In the genomic region with DNA sequence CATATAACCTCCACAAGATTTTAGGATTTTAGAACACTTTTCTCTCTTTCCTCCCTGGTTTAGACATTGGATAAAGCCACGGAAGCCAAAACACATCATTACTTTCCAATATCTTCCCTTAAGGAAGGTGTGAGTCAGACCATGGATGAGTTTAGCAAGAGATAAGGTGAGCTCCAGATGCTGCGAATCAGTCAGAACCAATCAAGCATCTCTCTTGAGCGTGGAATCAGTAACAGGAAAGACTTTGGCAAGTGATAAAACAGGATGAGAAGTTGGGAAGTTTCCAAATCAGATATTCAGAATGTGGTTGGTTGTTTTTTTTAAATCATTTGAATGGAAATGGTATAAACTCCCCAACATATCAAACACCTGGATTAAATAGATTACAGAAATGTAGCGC, we compare ENCODE assay signal across 15 cellular contexts.
DNase-seq lines count a peak whose midpoint lies in the region; ATAC-seq and TF ChIP-seq lines count a peak whose summit lies in the region.
"Had no signal": no experiment of that assay in that cellular context is flagged by ENCODE, and none has a peak within 500 bp of the region (broad histone marks: within the 10 kb centered on the region; RNA-seq: fewer than 3 reads in every experiment).

No MANE protein-coding gene starts in this region.

- H3K4me1 ChIP-seq in left lung, result no peaks in the 10 kb centered on the region

- intact Hi-C loops in left lung (cut with DNase I), result no loop called here

- H3K27me3 ChIP-seq in left lung, result no peaks in the 10 kb centered on the region

- H3K36me3 ChIP-seq in left lung, result no peaks in the 10 kb centered on the region

- ATAC-seq in SK-N-SH treated with all-trans-retinoic acid at 6 μM for 48 hours, result no peak
- no peak for ATAC-seq in left lung
- ATAC-seq: HepG2, PC-3 had no signal

- H3K9me3 ChIP-seq in left lung, result no peaks in the 10 kb centered on the region

- H3K4me3 ChIP-seq in left lung, result no peak overlapping the region

- DNase-seq in dermis blood vessel endothelial cell, result peak; percentile 58
- peak; percentile 17 for DNase-seq in glomerular visceral epithelial cell (ENCODE audit: extremely low spot score)
- no peak for DNase-seq in NCI-H345 treated with DMSO at 0.1 percent for 48 hours (lab: John Stamatoyannopoulos, UW; ENCODE audit: unreplicated experiment)
- DNase-seq in SKM-1 (lab: John Stamatoyannopoulos, UW; ENCODE audit: unreplicated experiment), result no peak
- no peak for DNase-seq in left lung
- no peak for DNase-seq in cerebellar cortex (ENCODE audit: low spot score)
- DNase-seq: AML-193, DMS79, KBM-7, NCI-H1694 treated with DMSO at 0.1 percent for 48 hours, NCI-H2107, NCI-H524, PC-3 had no signal

- H3K27ac ChIP-seq in left lung, result no peak overlapping the region

- no peak for TF ChIP-seq CTCF in left lung (IDR thresholded peaks at IDR 0.05)

TF ChIP-seq in SK-N-SH treated with all-trans-retinoic acid at 6 μM for 48 hours, 23 proteins besides CTCF, POLR2A, EP300 and RAD21:
- TF ChIP-seq CREB5 (CRISPR knock-in tag; IDR thresholded peaks at IDR 0.05; ENCODE audit: low read depth) (no peak), TCF4 (CRISPR knock-in tag; IDR thresholded peaks at IDR 0.05; ENCODE audit: borderline replicate concordance) (peak; percentile 28; the same call in 1 of the 2 replicates)

Comparison
In these comparisons a context has a peak if more than half of its experiments do, and no peak if none do; other contexts are left out.
1. DNase-seq: peak in dermis blood vessel endothelial cell (single experiment) and glomerular visceral epithelial cell (single experiment); none in NCI-H345 treated with DMSO at 0.1 percent for 48 hours (single experiment), SKM-1 (single experiment), left lung (0 of 2) and cerebellar cortex (single experiment).